In genomic region chr4:68368566-68369473, GRCh38 we compare ENCODE assay signal across 1 cellular context.
TF ChIP-seq lines count a peak whose summit lies in the region.

No MANE protein-coding gene starts in this region.

TF ChIP-seq in WTC11, 78 proteins besides CTCF, POLR2A, EP300 and RAD21 (continued from another document):
- TF ChIP-seq MXD4 (CRISPR knock-in tag; IDR thresholded peaks at IDR 0.05; ENCODE audit: borderline replicate concordance) (no peak), ZNF416 (CRISPR knock-in tag; IDR thresholded peaks at IDR 0.05) (no peak)
